20 cellular contexts compared by ENCODE assay signal in genomic region chr1:203196371-203196770, GRCh38. TPM values are rescaled to one million over a fixed set of nuclear protein-coding genes. Genes with fewer than 3 reads are reported as not detected.
DNase-seq lines count a peak whose midpoint lies in the region; ATAC-seq and TF ChIP-seq lines count a peak whose summit lies in the region.
"Had no signal": no experiment of that assay in that cellular context is flagged by ENCODE, and none has a peak within 500 bp of the region (broad histone marks: within the 10 kb centered on the region; RNA-seq: fewer than 3 reads in every experiment).

No MANE protein-coding gene starts in this region.

- H2BK15ac ChIP-seq in mesendoderm (replicated peaks; ENCODE audit: low read depth): no peak overlapping the region

- H4K5ac ChIP-seq in mesendoderm (ENCODE audit: low read length): no peak overlapping the region

- no peak overlapping the region for H3K27ac ChIP-seq in mesendoderm (ENCODE audit: low read depth, low read length)
- no peak overlapping the region for H3K27ac ChIP-seq in CD4-positive, alpha-beta memory T cell (ENCODE audit: low read depth, low read length)
- H3K27ac ChIP-seq: gastroesophageal sphincter, ovary, RWPE1 had no signal

- H3K36me3 Mint-ChIP-seq in type B pancreatic cell: no peaks in the 10 kb centered on the region
- no peaks in the 10 kb centered on the region for H3K36me3 Mint-ChIP-seq in CD4-positive, alpha-beta memory T cell

- H3K4me3 Mint-ChIP-seq in type B pancreatic cell: no peak overlapping the region
- no peak overlapping the region for H3K4me3 Mint-ChIP-seq in CD4-positive, alpha-beta memory T cell
- H3K4me3 Mint-ChIP-seq: activated CD4-positive, alpha-beta memory T cell treated with anti-CD3 and anti-CD28 coated beads, Interleukin-2, amount 10 ng/mL, durations not matched to agents 7 days and 5 days; dendritic cell treated with granulocyte-macrophage colony-stimulating factor and Interleukin-4, amounts not matched to agents 40 ng/mL and 50 ng/mL, for 4 days had no signal

- H3K27me3 Mint-ChIP-seq in type B pancreatic cell: peaks cover 21% of the 10 kb centered on the region
- peaks cover 15 to 21% of the 10 kb centered on the region in 2 donors for H3K27me3 Mint-ChIP-seq in CD4-positive, alpha-beta memory T cell

- no peaks in the 10 kb centered on the region for H3K4me1 Mint-ChIP-seq in type B pancreatic cell (ENCODE audit: unreplicated experiment)
- H3K4me1 Mint-ChIP-seq in CD4-positive, alpha-beta memory T cell: no peaks in the 10 kb centered on the region
- H3K4me1 Mint-ChIP-seq: activated CD4-positive, alpha-beta memory T cell treated with anti-CD3 and anti-CD28 coated beads, Interleukin-2, amount 10 ng/mL, durations not matched to agents 7 days and 5 days had no signal

- no peak overlapping the region for H2BK5ac ChIP-seq in mesendoderm (ENCODE audit: low read length)

- no peak overlapping the region for H3K56ac ChIP-seq in mesendoderm (ENCODE audit: low read length)

- POLR2A ChIA-PET in CD4-positive, alpha-beta memory T cell (lab: Charles Lee; ENCODE audit: partially characterized antibody): no interaction called here

- TF ChIP-seq CTCF in type B pancreatic cell (conservative IDR thresholded peaks at IDR 0.05): peak; percentile 24

- H3K18ac ChIP-seq in mesendoderm (ENCODE audit: low read length): no peak overlapping the region

- H3K4me2 ChIP-seq in mesendoderm (ENCODE audit: low read length): no peak overlapping the region

- H2AK5ac ChIP-seq in mesendoderm (ENCODE audit: low read length): no peak overlapping the region

- H3K4ac ChIP-seq in mesendoderm (ENCODE audit: low read depth, low read length): no peak overlapping the region

- peaks cover 3% of the 10 kb centered on the region for H3K9me3 Mint-ChIP-seq in type B pancreatic cell
- H3K9me3 Mint-ChIP-seq in CD4-positive, alpha-beta memory T cell: peaks cover 0 to 2% (median 0%) of the 10 kb centered on the region in 8 donors
- H3K9me3 Mint-ChIP-seq: activated CD4-positive, alpha-beta memory T cell treated with anti-CD3 and anti-CD28 coated beads, Interleukin-2, amount 10 ng/mL, durations not matched to agents 7 days and 5 days had no signal

- H2BK120ac ChIP-seq in mesendoderm (ENCODE audit: low read depth, low read length): no peak overlapping the region

- H3K4me1 ChIP-seq in mesendoderm (ENCODE audit: control insufficient read depth, low read depth, low read length): peaks cover 4% of the 10 kb centered on the region
- H3K4me1 ChIP-seq in CD4-positive, alpha-beta memory T cell (ENCODE audit: insufficient read depth, low read length): no peaks in the 10 kb centered on the region
- H3K4me1 ChIP-seq: BE2C had no signal

- no peak overlapping the region for H4K8ac ChIP-seq in mesendoderm (ENCODE audit: low read depth, low read length)

- H3K27ac Mint-ChIP-seq in type B pancreatic cell: no peak overlapping the region
- no peak overlapping the region for H3K27ac Mint-ChIP-seq in CD4-positive, alpha-beta memory T cell
- H3K27ac Mint-ChIP-seq: activated CD4-positive, alpha-beta memory T cell treated with anti-CD3 and anti-CD28 coated beads, Interleukin-2, amount 10 ng/mL, durations not matched to agents 7 days and 5 days; dendritic cell treated with granulocyte-macrophage colony-stimulating factor and Interleukin-4, amounts not matched to agents 40 ng/mL and 50 ng/mL, for 4 days had no signal

- no peaks in the 10 kb centered on the region for H3K9me3 ChIP-seq in CD4-positive, alpha-beta memory T cell (ENCODE audit: control insufficient read depth in 1 of 2, low read length in 2 of 2)
- H3K9me3 ChIP-seq: BE2C, gastroesophageal sphincter, MG63, ovary had no signal

- peak; percentile 60 for DNase-seq in H7
- peak; percentile 28 for DNase-seq in astrocyte of the hippocampus (ENCODE audit: low read depth, low spot score)
- peak; percentile 32 for DNase-seq in mesendoderm
- DNase-seq in type B pancreatic cell (ENCODE audit: extremely low spot score, unreplicated experiment): no peak
- no peak for DNase-seq in T-helper 1 cell
- DNase-seq in CD4-positive, alpha-beta memory T cell: no peak
- DNase-seq: activated CD4-positive, alpha-beta memory T cell treated with anti-CD3 and anti-CD28 coated beads, Interleukin-2, amount 10 ng/mL, durations not matched to agents 7 days and 5 days; activated naive CD4-positive, alpha-beta T cell treated with anti-CD3 and anti-CD28 coated beads, Interleukin-2, amount 50 U/mL, for 16 hours; activated T-cell treated with anti-CD3 and anti-CD28 coated beads, Interleukin-2, amount 50 U/mL, for 1 hour; BE2C; left ventricle myocardium superior; MG63; NCI-H187; ovary; stimulated activated CD4-positive, alpha-beta T cell treated with anti-CD3 and anti-CD28 coated beads, Interleukin-4, amount 100 ng/mL, for 24 hours had no signal

- no peaks in the 10 kb centered on the region for H3K79me2 ChIP-seq in mesendoderm (ENCODE audit: control insufficient read depth, insufficient read depth, low read length)

- H3K4me3 ChIP-seq in H7 (ENCODE audit: insufficient read depth, low read depth, low read length): no peak overlapping the region
- H3K4me3 ChIP-seq in mesendoderm (ENCODE audit: low read length): no peak overlapping the region
- H3K4me3 ChIP-seq in CD4-positive, alpha-beta memory T cell (ENCODE audit: low read length in 2 of 2): no peak overlapping the region
- H3K4me3 ChIP-seq: gastroesophageal sphincter, MG63, ovary had no signal

- intact Hi-C loops in CD4-positive, alpha-beta memory T cell (cut with micrococcal nuclease): no loop called here

- H3K27me3 ChIP-seq in H7 (ENCODE audit: control insufficient read depth, insufficient read depth, low read length) (no peaks in the 10 kb centered on the region), mesendoderm (ENCODE audit: insufficient read depth, low read length, poor library complexity) (no peaks in the 10 kb centered on the region)
- H3K27me3 ChIP-seq in CD4-positive, alpha-beta memory T cell (ENCODE audit: insufficient read depth, low read length): no peaks in the 10 kb centered on the region
- H3K27me3 ChIP-seq: BE2C, gastroesophageal sphincter, MG63, ovary had no signal

- WGBS in mesendoderm (ENCODE audit: extremely low coverage, insufficient coverage, low lambda C conversion rate): no CpG with 5 or more reads among the region's 3 CpGs

- no peak overlapping the region for H3K23ac ChIP-seq in mesendoderm (ENCODE audit: low read length)

- CTCF ChIA-PET in CD4-positive, alpha-beta memory T cell (lab: Charles Lee; ENCODE audit: partially characterized antibody): interaction anchor here (0.6 kb wide), 1 partner anchor 619 kb away, joined by 3 read pairs; no protein-coding TSS in a partner anchor

- H3K36me3 ChIP-seq in H7 (replicated peaks; ENCODE audit: control insufficient read depth, insufficient read depth, low read length): no peaks in the 10 kb centered on the region
- no peaks in the 10 kb centered on the region for H3K36me3 ChIP-seq in mesendoderm (ENCODE audit: control insufficient read depth, insufficient read depth, low read length)
- no peaks in the 10 kb centered on the region for H3K36me3 ChIP-seq in CD4-positive, alpha-beta memory T cell (ENCODE audit: insufficient read depth, low read length)
- H3K36me3 ChIP-seq: BE2C, gastroesophageal sphincter, MG63, ovary had no signal

- H3K79me1 ChIP-seq in mesendoderm (ENCODE audit: low read length): no peaks in the 10 kb centered on the region

- no peak for ATAC-seq in GM18517 (IDR thresholded peaks at IDR 0.05; ENCODE audit: unreplicated experiment)
- ATAC-seq: gastroesophageal sphincter, left ventricle myocardium superior had no signal

- no peak overlapping the region for H3K9ac ChIP-seq in mesendoderm (ENCODE audit: low read length)

RNA-seq across cellular contexts. Expression of gene CHI3L1, which starts 9.9 kb away (rescaled TPM):
- 0.37 and 0.42 TPM in 2 replicates for total RNA-seq in H7 (2014; rRNA removed; shearing (Covaris generic))
- polyA plus RNA-seq in mesendoderm (2013, experiment 1 of 2): 0.22 TPM
- 0.20 TPM for polyA plus RNA-seq in mesendoderm (2013, experiment 2 of 2)
- total RNA-seq in type B pancreatic cell (ENCODE audit: low replicate concordance): 0.21 TPM in 1 of 2 replicates, not detected in the other
- 1 to 10 TPM; 5.2 to 5.7 TPM for total RNA-seq in CD4-positive, alpha-beta memory T cell
- not detected for polyA plus RNA-seq in CD4-positive, alpha-beta memory T cell
- total RNA-seq: activated CD4-positive, alpha-beta memory T cell treated with anti-CD3 and anti-CD28 coated beads, Interleukin-2, amount 10 ng/mL, durations not matched to agents 7 days and 5 days had no signal

RNA-seq across cellular contexts. Expression of gene MYBPH, which starts 20.7 kb away (rescaled TPM):
- not detected in 2 replicates for total RNA-seq in H7 (2014; rRNA removed; shearing (Covaris generic))
- polyA plus RNA-seq in mesendoderm (2013, experiment 1 of 2): not detected
- polyA plus RNA-seq in mesendoderm (2013, experiment 2 of 2): 0.04 TPM
- total RNA-seq in type B pancreatic cell (ENCODE audit: low replicate concordance): 1.6 TPM in 1 of 2 replicates, not detected in the other
- not detected for total RNA-seq in CD4-positive, alpha-beta memory T cell
- not detected for polyA plus RNA-seq in CD4-positive, alpha-beta memory T cell
- total RNA-seq: activated CD4-positive, alpha-beta memory T cell treated with anti-CD3 and anti-CD28 coated beads, Interleukin-2, amount 10 ng/mL, durations not matched to agents 7 days and 5 days; gastroesophageal sphincter; left ventricle myocardium superior; subcutaneous adipose tissue had no signal

RNA-seq across cellular contexts. Expression of gene CHIT1, which starts 33.1 kb away (rescaled TPM):
- not detected in 2 replicates for total RNA-seq in H7 (2014; rRNA removed; shearing (Covaris generic))
- not detected for polyA plus RNA-seq in mesendoderm (2013, experiment 1 of 2)
- not detected for polyA plus RNA-seq in mesendoderm (2013, experiment 2 of 2)
- not detected in 2 replicates for total RNA-seq in type B pancreatic cell (ENCODE audit: low replicate concordance)
- total RNA-seq in CD4-positive, alpha-beta memory T cell: under 1 TPM; 0.41 to 0.78 TPM
- polyA plus RNA-seq in CD4-positive, alpha-beta memory T cell: not detected
- total RNA-seq: left ventricle myocardium superior had no signal

Comparison
In these comparisons a context has a peak if more than half of its experiments do, and no peak if none do; other contexts are left out.
1. DNase-seq: peak in H7 (single experiment), astrocyte of the hippocampus (single experiment) and mesendoderm (single experiment); none in type B pancreatic cell (single experiment), T-helper 1 cell (0 of 5) and CD4-positive, alpha-beta memory T cell (0 of 5).